In genomic region chr17:17681744-17682292, GRCh38 we compare ENCODE assay signal across 8 cellular contexts. TPM values are rescaled to one million over a fixed set of nuclear protein-coding genes. Genes with fewer than 3 reads are reported as not detected.
DNase-seq lines count a peak whose midpoint lies in the region; ATAC-seq, FAIRE-seq and TF ChIP-seq lines count a peak whose summit lies in the region.

No MANE protein-coding gene starts in this region.

- no peaks in the 10 kb centered on the region for H3K27me3 ChIP-seq in bronchial epithelial cell (ENCODE audit: control insufficient read depth, insufficient read depth, low read length)

- H3K36me3 ChIP-seq in bronchial epithelial cell (ENCODE audit: control insufficient read depth, insufficient read depth, low read length) = peaks cover 3% of the 10 kb centered on the region

- no peak for DNase-seq in HFF-Myc (ENCODE audit: extremely low read depth, low read depth)
- DNase-seq in bronchial epithelial cell (ENCODE audit: low read depth) = no peak
- DNase-seq in left colon = peak in 1 of 2 donors; percentile 59
- DNase-seq in stimulated activated CD8-positive, alpha-beta memory T cell treated with anti-CD3 and anti-CD28 coated beads, Interleukin-4, amount 100 ng/mL, for 24 hours (ENCODE audit: low read depth) = peak; percentile 19
- DNase-seq in GM19239 (ENCODE audit: insufficient read length, low spot score) = no peak
- DNase-seq in Kasumi-1 (lab: John Stamatoyannopoulos, UW) = no peak

- FAIRE-seq in bronchial epithelial cell (lab: Jason Lieb, UNC) (no peak), GM19239 (lab: Jason Lieb, UNC) (no peak)

- peak; percentile 5; the same call in 2 of the 3 replicates for ATAC-seq in SK-N-SH treated with all-trans-retinoic acid at 6 μM for 48 hours
- ATAC-seq in left colon = peak; percentile 11

- intact Hi-C loops in left colon (cut with DNase I, micrococcal nuclease) = loop anchor here in 1 of 2 donors (10.0 kb wide), 1 partner anchor 93 kb away; no protein-coding TSS in a partner anchor

- peak overlapping the region; percentile 78 for H3K4me3 ChIP-seq in HFF-Myc (replicated peaks; ENCODE audit: low read depth, low read length)
- peak overlapping the region; percentile 80 for H3K4me3 ChIP-seq in bronchial epithelial cell (ENCODE audit: low read depth, low read length)

- TF ChIP-seq CTCF in GM12872 (IDR thresholded peaks at IDR 0.05; ENCODE audit: insufficient read depth, low read depth, low read length) (peak; percentile 21; the same call in 1 of the 3 replicates), HFF-Myc (IDR thresholded peaks at IDR 0.05; ENCODE audit: low read depth, low read length, missing control alignments) (no peak), bronchial epithelial cell (IDR thresholded peaks at IDR 0.05; ENCODE audit: insufficient read depth, low read length, severe bottlenecking) (no peak)

TF ChIP-seq in SK-N-SH treated with all-trans-retinoic acid at 6 μM for 48 hours, 23 proteins besides CTCF, POLR2A, EP300 and RAD21:
- TF ChIP-seq ZC3H10 (CRISPR knock-in tag; IDR thresholded peaks at IDR 0.05) = no peak
- no peak for TF ChIP-seq BACH2 (CRISPR knock-in tag; IDR thresholded peaks at IDR 0.05; ENCODE audit: borderline replicate concordance)
- no peak for TF ChIP-seq TCF4 (CRISPR knock-in tag; IDR thresholded peaks at IDR 0.05; ENCODE audit: borderline replicate concordance)
- TF ChIP-seq ZNF8 (CRISPR knock-in tag; IDR thresholded peaks at IDR 0.05) = no peak

RNA-seq across cellular contexts. Expression of gene RAI1, which starts 0.6 kb away (rescaled TPM):
- total RNA-seq in bronchial epithelial cell (7.4 and 8.8 TPM in 2 replicates), left colon (10 to 100 TPM; 15.8 to 23.8 TPM)
